ENCODE assay signal across 19 cellular contexts in genomic region chr14:99774204-99774497, GRCh38. TPM values are rescaled to one million over a fixed set of nuclear protein-coding genes. Genes with fewer than 3 reads are reported as not detected.
DNase-seq lines count a peak whose midpoint lies in the region; ATAC-seq, FAIRE-seq and TF ChIP-seq lines count a peak whose summit lies in the region.
"Had no signal": no experiment of that assay in that cellular context is flagged by ENCODE, and none has a peak within 500 bp of the region (broad histone marks: within the 10 kb centered on the region; RNA-seq: fewer than 3 reads in every experiment).

No MANE protein-coding gene starts in this region.

- TF ChIP-seq POLR2A in GM12878 (IDR thresholded peaks at IDR 0.05; ENCODE audit: low read depth, low read length) (no peak), GM18505 (IDR thresholded peaks at IDR 0.05; ENCODE audit: borderline replicate concordance, extremely low read depth, insufficient read depth, insufficient read length) (no peak), GM12892 (IDR thresholded peaks at IDR 0.05; ENCODE audit: low read depth, low read length) (no peak)

- H4K20me1 ChIP-seq in GM12878 (ENCODE audit: control insufficient read depth, insufficient read depth) = no peaks in the 10 kb centered on the region

- peaks cover 1% of the 10 kb centered on the region for H3K9me3 Mint-ChIP-seq in activated CD4-positive, alpha-beta T cell treated with anti-CD3 and anti-CD28 coated beads for 36 hours (ENCODE audit: low read depth)
- H3K9me3 Mint-ChIP-seq: activated naive CD8-positive, alpha-beta T cell treated with anti-CD3 and anti-CD28 coated beads, Interleukin-2, amount 10 ng/mL, durations not matched to agents 7 days and 5 days had no signal

- no TSS peak for BruUV-seq in GM12878 (replicated peaks; lab: Mats Ljungman, UMichigan)

- H3K9ac ChIP-seq in GM12878 (ENCODE audit: control insufficient read depth, insufficient read depth, low read length) (no peak overlapping the region), iPS-15b (ENCODE audit: low read depth, low read length) (no peak overlapping the region)
- H3K9ac ChIP-seq: GM23248, parathyroid adenoma had no signal

- intact Hi-C loops in activated CD4-positive, alpha-beta T cell treated with anti-CD3 and anti-CD28 coated beads for 36 hours (cut with DNase I, micrococcal nuclease) = no loop called here
- intact Hi-C loops in GM12878 (cut with micrococcal nuclease; ENCODE audit: unreplicated experiment) = no loop called here

- WGBS in GM12878 (ENCODE audit: insufficient coverage, insufficient replicate concordance, low lambda C conversion rate, missing lambda C conversion rate) = 10% methylated on average over 5 of the region's 5 CpGs

- no peak overlapping the region for H3K27ac Mint-ChIP-seq in activated CD4-positive, alpha-beta T cell treated with anti-CD3 and anti-CD28 coated beads for 36 hours
- H3K27ac Mint-ChIP-seq: activated naive CD8-positive, alpha-beta T cell treated with anti-CD3 and anti-CD28 coated beads, Interleukin-2, amount 10 ng/mL, durations not matched to agents 7 days and 5 days; CD4-positive, alpha-beta T cell had no signal

- peak; percentile 41 for DNase-seq in activated CD4-positive, alpha-beta T cell treated with anti-CD3 and anti-CD28 coated beads for 36 hours
- DNase-seq in activated CD4-positive, alpha-beta T cell treated with anti-CD3 and anti-CD28 coated beads, Interleukin-2, amount 50 U/mL, for 4 hours = no peak
- DNase-seq in GM12878 (ENCODE audit: low read depth, low spot score) (no peak), GM12892 (ENCODE audit: insufficient read length) (no peak)
- peak; percentile 11 for DNase-seq in stimulated activated naive CD8-positive, alpha-beta T cell treated with anti-CD3 and anti-CD28 coated beads, Interleukin-15, Interleukin-2, amounts not matched to agents 100 U/mL and 50 U/mL, for 24 hours
- DNase-seq: activated naive CD8-positive, alpha-beta T cell treated with anti-CD3 and anti-CD28 coated beads, Interleukin-2, amount 10 ng/mL, durations not matched to agents 7 days and 5 days; CD4-positive, alpha-beta T cell; GM23248; NCI-H1436 treated with DMSO at 0.1 percent for 48 hours; right lobe of liver; stimulated activated naive CD4-positive, alpha-beta T cell; thyroid gland had no signal

- no peak for TF ChIP-seq RAD21 in GM12878 (IDR thresholded peaks at IDR 0.05; ENCODE audit: insufficient read depth, low read depth, low read length)

- H3K4me2 ChIP-seq in GM12878 (ENCODE audit: control insufficient read depth, insufficient read depth) = no peak overlapping the region

- H3K4me3 ChIP-seq in GM12878 = no peak overlapping the region
- H3K4me3 ChIP-seq in iPS-15b (ENCODE audit: low read depth, low read length) = peak overlapping the region; percentile 13
- H3K4me3 ChIP-seq: GM23248, right lobe of liver, thyroid gland had no signal

- H3K27me3 ChIP-seq in GM12878 (replicated peaks in 1 of 2; ENCODE audit: control insufficient read depth in 2 of 2, insufficient read depth in 2 of 2, low read length in 1 of 2) (peaks cover 0 to 1% of the 10 kb centered on the region in 2 experiments; a peak in 1 of 4 replicates), iPS-15b (ENCODE audit: control insufficient read depth, insufficient read depth, low read length) (no peaks in the 10 kb centered on the region)
- H3K27me3 ChIP-seq: right lobe of liver, thyroid gland had no signal

- no peaks in the 10 kb centered on the region for H3K79me2 ChIP-seq in GM12878 (ENCODE audit: control insufficient read depth, insufficient read depth, low read length)
- H3K79me2 ChIP-seq: parathyroid adenoma had no signal

- no peak overlapping the region for H3K4me3 Mint-ChIP-seq in activated CD4-positive, alpha-beta T cell treated with anti-CD3 and anti-CD28 coated beads for 36 hours
- H3K4me3 Mint-ChIP-seq: activated naive CD8-positive, alpha-beta T cell treated with anti-CD3 and anti-CD28 coated beads, Interleukin-2, amount 10 ng/mL, durations not matched to agents 7 days and 5 days; CD4-positive, alpha-beta T cell had no signal

- peak; percentile 64 for ATAC-seq in activated CD4-positive, alpha-beta T cell treated with anti-CD3 and anti-CD28 coated beads for 36 hours
- peak; percentile 67 for ATAC-seq in GM12878
- peak; percentile 70 for ATAC-seq in stimulated activated naive CD8-positive, alpha-beta T cell treated with anti-CD3 and anti-CD28 coated beads, Interleukin-15, Interleukin-2, amounts not matched to agents 100 U/mL and 50 U/mL, for 24 hours
- ATAC-seq in GM18505 (IDR thresholded peaks at IDR 0.05; ENCODE audit: unreplicated experiment) = no peak
- no peak for ATAC-seq in GM21367 (IDR thresholded peaks at IDR 0.05; ENCODE audit: unreplicated experiment)

- H3K4me1 ChIP-seq in GM12878 (ENCODE audit: control insufficient read depth, insufficient read depth, low read length) = no peaks in the 10 kb centered on the region
- peaks cover 26% of the 10 kb centered on the region for H3K4me1 ChIP-seq in iPS-15b (ENCODE audit: control insufficient read depth, insufficient read depth, low read length)
- H3K4me1 ChIP-seq: parathyroid adenoma, right lobe of liver had no signal

- SMC1A ChIA-PET in GM12878 (lab: Charles Lee; ENCODE audit: uncharacterized antibody, unreplicated experiment) = no interaction called here

- H3K9me3 ChIP-seq in GM12878 (replicated peaks; ENCODE audit: control insufficient read depth, insufficient read depth, low read length) = no peaks in the 10 kb centered on the region
- no peaks in the 10 kb centered on the region for H3K9me3 ChIP-seq in iPS-15b (ENCODE audit: control insufficient read depth, insufficient read depth, low read length)
- H3K9me3 ChIP-seq: right lobe of liver, thyroid gland had no signal

- no peak overlapping the region for H2AFZ ChIP-seq in GM12878 (ENCODE audit: control insufficient read depth, low read depth, low read length)
- H2AFZ ChIP-seq: GM23248, parathyroid adenoma had no signal

- TF ChIP-seq EP300 in GM12878 (IDR thresholded peaks at IDR 0.05; ENCODE audit: borderline replicate concordance in 1 of 2, control insufficient read depth in 1 of 2, low read depth in 2 of 2, low read length in 2 of 2) = no peak

- RAD21 ChIA-PET in GM12878 (lab: Charles Lee; ENCODE audit: unreplicated experiment) = interaction anchor here (1.4 kb wide), 1 partner anchor 16 kb away, joined by 4 read pairs; no protein-coding TSS in a partner anchor

- POLR2A ChIA-PET in activated CD4-positive, alpha-beta T cell treated with anti-CD3 and anti-CD28 coated beads for 36 hours (lab: Charles Lee) = no interaction called here
- POLR2A ChIA-PET in GM12878 (lab: Charles Lee) = no interaction called here

- no peaks in the 10 kb centered on the region for H3K36me3 Mint-ChIP-seq in activated CD4-positive, alpha-beta T cell treated with anti-CD3 and anti-CD28 coated beads for 36 hours (ENCODE audit: low read depth)
- H3K36me3 Mint-ChIP-seq: activated naive CD8-positive, alpha-beta T cell treated with anti-CD3 and anti-CD28 coated beads, Interleukin-2, amount 10 ng/mL, durations not matched to agents 7 days and 5 days had no signal

- peaks cover 15% of the 10 kb centered on the region for H3K4me1 Mint-ChIP-seq in activated CD4-positive, alpha-beta T cell treated with anti-CD3 and anti-CD28 coated beads for 36 hours

- no peak for TF ChIP-seq CTCF in GM12878 (IDR thresholded peaks at IDR 0.05 in 2 of 3, conservative IDR thresholded peaks at IDR 0.05 in 1 of 3; ENCODE audit: control insufficient read depth in 2 of 3, extremely low read depth in 1 of 3, insufficient read depth in 1 of 3, low read depth in 3 of 3, low read length in 3 of 3)

- in situ Hi-C loops in GM12878 (cut with MboI) = no loop called here

- H3K36me3 ChIP-seq in GM12878 (ENCODE audit: control insufficient read depth in 2 of 2, insufficient read depth in 2 of 2, low read length in 1 of 2) (no peaks in the 10 kb centered on the region), iPS-15b (ENCODE audit: control insufficient read depth, insufficient read depth, low read length) (no peaks in the 10 kb centered on the region)
- H3K36me3 ChIP-seq: right lobe of liver, thyroid gland had no signal

- CTCF ChIA-PET in activated CD4-positive, alpha-beta T cell treated with anti-CD3 and anti-CD28 coated beads for 36 hours (lab: Charles Lee) = interaction anchor here (1.2 to 2.3 kb wide), 2 partner anchors 16 to 22 kb away, joined by 5 to 7 read pairs; no protein-coding TSS in a partner anchor
- CTCF ChIA-PET in GM12878 (lab: Yijun Ruan, JAX) = interaction anchor here (1.5 kb wide), 1 partner anchor 21 kb away, joined by 3 read pairs; no protein-coding TSS in a partner anchor

- no peak for FAIRE-seq in GM12878 (lab: Jason Lieb, UNC)
- FAIRE-seq in GM12892 (lab: Jason Lieb, UNC) = no peak

- H3K27ac ChIP-seq in GM12878 (ENCODE audit: control insufficient read depth, insufficient read depth) = no peak overlapping the region
- H3K27ac ChIP-seq: 22Rv1, GM23248, parathyroid adenoma, right lobe of liver, SK-N-MC, thyroid gland had no signal

- H3K27me3 Mint-ChIP-seq in activated CD4-positive, alpha-beta T cell treated with anti-CD3 and anti-CD28 coated beads for 36 hours = peaks cover 25% of the 10 kb centered on the region

RNA-seq across cellular contexts. Expression of gene EML1, which starts 19.1 kb away (rescaled TPM):
- 1 to 10 TPM; 1.7 TPM for total RNA-seq in activated CD4-positive, alpha-beta T cell treated with anti-CD3 and anti-CD28 coated beads for 36 hours
- 0.77 TPM in 1 of 2 replicates, not detected in the other for total RNA-seq in GM12878 (2013; cell fraction: nucleolus; rRNA removed)
- total RNA-seq in GM12878 (2014; rRNA removed) (0.16 TPM in 1 of 2 replicates, not detected in the other), GM12878 (2014; rRNA removed; fragmentation: Illumina TruSeq; extraction: Trizol) (0.13 TPM in 1 of 2 replicates, not detected in the other), GM12878 (2021) (0.21 TPM in 1 of 2 replicates, not detected in the other)
- polyA plus RNA-seq in GM12878 (2011; ENCODE audit: low read depth) = not detected
- polyA plus RNA-seq in GM12878 (2011; rRNA removed) (2.9 and 3.4 TPM in 2 replicates), GM12878 (2014; fragmentation: Illumina TruSeq; extraction: Trizol) (0.10 TPM in 1 of 2 replicates, not detected in the other), GM12878 (2014; fragmentation: Nextera tagmentation; extraction: Ambion mirVana) (under 1 TPM; 0.05 to 0.16 TPM), GM12878 (2014; rRNA removed) (0.28 TPM in 1 of 2 replicates, not detected in the other), GM12878 (2016; fragmentation: Nextera tagmentation; extraction: Ambion mirVana) (under 1 TPM; 0.09 to 0.11 TPM)
- polyA plus RNA-seq in GM12878 (2011; cell fraction: cytosol; rRNA removed) = 3.0 and 3.3 TPM in 2 replicates
- 5.4 and 5.5 TPM in 2 replicates for polyA plus RNA-seq in GM12878 (2011; cell fraction: nucleus; rRNA removed)
- polyA plus RNA-seq in GM12878 (2012) = 0.07 and 0.34 TPM in 2 replicates
- polyA minus RNA-seq in GM12878 (2011; rRNA and poly(A)+ RNA removed) = 7.5 and 13.5 TPM in 2 replicates
- 1.3 and 4.4 TPM in 2 replicates for polyA minus RNA-seq in GM12878 (2011; cell fraction: cytosol; rRNA and poly(A)+ RNA removed)
- 5.2 and 7.0 TPM in 2 replicates for polyA minus RNA-seq in GM12878 (2011; cell fraction: nucleus; rRNA and poly(A)+ RNA removed)
- polyA plus RNA-seq in GM12892 (2012; ENCODE audit: missing spikeins) = 0.19 TPM
- total RNA-seq: OCI-LY7 had no signal

Comparison
In these comparisons a context has a peak if more than half of its experiments do, and no peak if none do; other contexts are left out.
1. DNase-seq: peak in activated CD4-positive, alpha-beta T cell treated with anti-CD3 and anti-CD28 coated beads for 36 hours (single experiment) and stimulated activated naive CD8-positive, alpha-beta T cell treated with anti-CD3 and anti-CD28 coated beads, Interleukin-15, Interleukin-2, amounts not matched to agents 100 U/mL and 50 U/mL, for 24 hours (single experiment); none in activated CD4-positive, alpha-beta T cell treated with anti-CD3 and anti-CD28 coated beads, Interleukin-2, amount 50 U/mL, for 4 hours (0 of 2), GM12878 (single experiment) and GM12892 (single experiment).
2. ATAC-seq: peak in activated CD4-positive, alpha-beta T cell treated with anti-CD3 and anti-CD28 coated beads for 36 hours (single experiment), GM12878 (single experiment) and stimulated activated naive CD8-positive, alpha-beta T cell treated with anti-CD3 and anti-CD28 coated beads, Interleukin-15, Interleukin-2, amounts not matched to agents 100 U/mL and 50 U/mL, for 24 hours (single experiment); none in GM18505 (single experiment) and GM21367 (single experiment).